ENCODE assay signal across 1 cellular context in genomic region chr14:54278665-54279295, GRCh38.
TF ChIP-seq lines count a peak whose summit lies in the region.

No MANE protein-coding gene starts in this region.

TF ChIP-seq in HepG2, 621 proteins besides CTCF, POLR2A, EP300 and RAD21 (continued from another document):
- peak; percentile 58; the same call in 1 of the 2 replicates for TF ChIP-seq ZMYM4 (CRISPR knock-in tag; IDR thresholded peaks at IDR 0.05)
- TF ChIP-seq MEIS2 (CRISPR knock-in tag; IDR thresholded peaks at IDR 0.05) = no peak
- TF ChIP-seq KLF9 (CRISPR knock-in tag; IDR thresholded peaks at IDR 0.05; ENCODE audit: low read depth) = no peak
- TF ChIP-seq REPIN1 (CRISPR knock-in tag; IDR thresholded peaks at IDR 0.05; ENCODE audit: borderline replicate concordance, low read depth) = no peak
- TF ChIP-seq SATB2 (CRISPR knock-in tag; IDR thresholded peaks at IDR 0.05) = no peak
- TF ChIP-seq ZNF605 (CRISPR knock-in tag; IDR thresholded peaks at IDR 0.05) = no peak
- TF ChIP-seq MBD4 (IDR thresholded peaks at IDR 0.05; ENCODE audit: borderline replicate concordance, low read length) = no peak
- TF ChIP-seq ZNF230 (CRISPR knock-in tag; IDR thresholded peaks at IDR 0.05) = no peak
- TF ChIP-seq EED (CRISPR knock-in tag; IDR thresholded peaks at IDR 0.05) = no peak
- TF ChIP-seq USF2 (IDR thresholded peaks at IDR 0.05; ENCODE audit: low read depth, low read length) = no peak
- TF ChIP-seq USF2 (CRISPR knock-in tag; IDR thresholded peaks at IDR 0.05; ENCODE audit: borderline replicate concordance) = no peak
- no peak for TF ChIP-seq SRY (CRISPR knock-in tag; IDR thresholded peaks at IDR 0.05)
- no peak for TF ChIP-seq HES4 (CRISPR knock-in tag; IDR thresholded peaks at IDR 0.05; ENCODE audit: borderline replicate concordance)
- TF ChIP-seq POGZ (CRISPR knock-in tag; IDR thresholded peaks at IDR 0.05) = 0 out of 2 replicates have a peak, but pooled peaks have one; percentile 40
- TF ChIP-seq ZNF510 (CRISPR knock-in tag; IDR thresholded peaks at IDR 0.05; ENCODE audit: low read depth) = no peak
- TF ChIP-seq REST (IDR thresholded peaks at IDR 0.05; ENCODE audit: borderline replicate concordance in 1 of 2, low read depth in 1 of 2, low read length in 2 of 2) = no peak
- TF ChIP-seq RNF2 (conservative IDR thresholded peaks at IDR 0.05; ENCODE audit: low read depth) = no peak
